Comparison of ENCODE assay signal across 10 cellular contexts in genomic region chr13:73228546-73228945, GRCh38.
DNase-seq lines count a peak whose midpoint lies in the region; ATAC-seq and TF ChIP-seq lines count a peak whose summit lies in the region.
"Had no signal": no experiment of that assay in that cellular context is flagged by ENCODE, and none has a peak within 500 bp of the region (broad histone marks: within the 10 kb centered on the region; RNA-seq: fewer than 3 reads in every experiment).

No MANE protein-coding gene starts in this region.

- H3K27me3 Mint-ChIP-seq in CD4-positive, alpha-beta memory T cell = no peaks in the 10 kb centered on the region
- H3K27me3 Mint-ChIP-seq in activated naive CD8-positive, alpha-beta T cell treated with anti-CD3 and anti-CD28 coated beads for 36 hours = no peaks in the 10 kb centered on the region

- H3K4me1 Mint-ChIP-seq in CD4-positive, alpha-beta memory T cell = peaks cover 23 to 33% (median 28%) of the 10 kb centered on the region in 4 donors
- H3K4me1 Mint-ChIP-seq in activated naive CD8-positive, alpha-beta T cell treated with anti-CD3 and anti-CD28 coated beads for 36 hours = peaks cover 37% of the 10 kb centered on the region

- H3K27ac Mint-ChIP-seq in CD4-positive, alpha-beta memory T cell = peak overlapping the region in 4 of 7 donors; percentile 16 to 76 (median 54)
- H3K27ac Mint-ChIP-seq in activated naive CD8-positive, alpha-beta T cell treated with anti-CD3 and anti-CD28 coated beads for 36 hours = peak overlapping the region; percentile 34

- no peaks in the 10 kb centered on the region for H3K36me3 Mint-ChIP-seq in CD4-positive, alpha-beta memory T cell
- H3K36me3 Mint-ChIP-seq in activated naive CD8-positive, alpha-beta T cell treated with anti-CD3 and anti-CD28 coated beads for 36 hours = no peaks in the 10 kb centered on the region

- H3K27me3 ChIP-seq in CD4-positive, alpha-beta memory T cell (ENCODE audit: insufficient read depth, low read length) = no peaks in the 10 kb centered on the region

- H3K4me1 ChIP-seq in CD4-positive, alpha-beta memory T cell (ENCODE audit: insufficient read depth, low read length) = peaks cover 31% of the 10 kb centered on the region

- CTCF ChIA-PET in CD4-positive, alpha-beta memory T cell (lab: Charles Lee; ENCODE audit: partially characterized antibody) = interaction anchor here (0.8 to 1.4 kb wide), 5 partner anchors 9 to 483 kb away, joined by 3 to 4 read pairs (median 3); no protein-coding TSS in a partner anchor
- CTCF ChIA-PET in RWPE1 (lab: Yijun Ruan, JAX) = interaction anchor here (0.6 to 0.9 kb wide), 4 partner anchors 10 to 464 kb away, joined by 3 to 4 read pairs (median 3); no protein-coding TSS in a partner anchor

- DNase-seq in CD4-positive, alpha-beta memory T cell = peak in 4 of 5 donors; percentile 14 to 42 (median 27)
- DNase-seq in HuH-7 (ENCODE audit: low spot score) (peak; percentile 18), left lobe of liver (ENCODE audit: low spot score) (no peak), NCI-H1048 (lab: John Stamatoyannopoulos, UW) (no peak), RWPE1 (ENCODE audit: low spot score) (no peak), germinal center (ENCODE audit: low spot score) (no peak)
- peak; percentile 8 for DNase-seq in activated naive CD8-positive, alpha-beta T cell treated with anti-CD3 and anti-CD28 coated beads for 36 hours
- DNase-seq: effector memory CD4-positive, alpha-beta T cell had no signal

- H3K27ac ChIP-seq in CD4-positive, alpha-beta memory T cell (ENCODE audit: low read depth, low read length) = no peak overlapping the region
- no peak overlapping the region for H3K27ac ChIP-seq in RWPE1

- ATAC-seq in left lobe of liver (peak; percentile 59), GM19467 (IDR thresholded peaks at IDR 0.05; ENCODE audit: unreplicated experiment) (no peak)
- ATAC-seq: Panc1 had no signal

- TF ChIP-seq CTCF in RWPE1 (conservative IDR thresholded peaks at IDR 0.05; ENCODE audit: low read depth) = no peak

- intact Hi-C loops in CD4-positive, alpha-beta memory T cell (cut with micrococcal nuclease) = loop anchor here (1.0 kb wide), 1 partner anchor 480 kb away; no protein-coding TSS in a partner anchor

- no peaks in the 10 kb centered on the region for H3K9me3 ChIP-seq in CD4-positive, alpha-beta memory T cell (ENCODE audit: control insufficient read depth in 1 of 2, low read length in 2 of 2)

- no peaks in the 10 kb centered on the region for H3K9me3 Mint-ChIP-seq in CD4-positive, alpha-beta memory T cell
- H3K9me3 Mint-ChIP-seq in activated naive CD8-positive, alpha-beta T cell treated with anti-CD3 and anti-CD28 coated beads for 36 hours = no peaks in the 10 kb centered on the region

- POLR2A ChIA-PET in CD4-positive, alpha-beta memory T cell (lab: Charles Lee; ENCODE audit: partially characterized antibody) = no interaction called here
- POLR2A ChIA-PET in RWPE1 (lab: Yijun Ruan, JAX; ENCODE audit: low non-redundant PET) = no interaction called here

- H3K4me3 Mint-ChIP-seq in CD4-positive, alpha-beta memory T cell = peak overlapping the region in 2 of 8 donors; percentile 2 to 26
- no peak overlapping the region for H3K4me3 Mint-ChIP-seq in activated naive CD8-positive, alpha-beta T cell treated with anti-CD3 and anti-CD28 coated beads for 36 hours

- no peaks in the 10 kb centered on the region for H3K36me3 ChIP-seq in CD4-positive, alpha-beta memory T cell (ENCODE audit: insufficient read depth, low read length)

- no peak overlapping the region for H3K4me3 ChIP-seq in CD4-positive, alpha-beta memory T cell (ENCODE audit: low read length in 2 of 2)

Comparison
In these comparisons a context has a peak if more than half of its experiments do, and no peak if none do; other contexts are left out.
1. DNase-seq: peak in CD4-positive, alpha-beta memory T cell (4 of 5), HuH-7 (single experiment) and activated naive CD8-positive, alpha-beta T cell treated with anti-CD3 and anti-CD28 coated beads for 36 hours (single experiment); none in left lobe of liver (single experiment), NCI-H1048 (single experiment), RWPE1 (single experiment) and germinal center (single experiment).